In genomic region chr13:37175996-37176395, GRCh38 we compare ENCODE assay signal across 10 cellular contexts.
DNase-seq lines count a peak whose midpoint lies in the region; ATAC-seq and TF ChIP-seq lines count a peak whose summit lies in the region.
"Had no signal": no experiment of that assay in that cellular context is flagged by ENCODE, and none has a peak within 500 bp of the region (broad histone marks: within the 10 kb centered on the region; RNA-seq: fewer than 3 reads in every experiment).

No MANE protein-coding gene starts in this region.

- H2BK15ac ChIP-seq in mesendoderm (replicated peaks; ENCODE audit: low read depth), result no peak overlapping the region

- H3K56ac ChIP-seq in mesendoderm (ENCODE audit: low read length), result no peak overlapping the region

- DNase-seq in HS-5 (ENCODE audit: low read depth), result peak; percentile 13
- peak; percentile 78 for DNase-seq in epithelial cell of esophagus (ENCODE audit: low read depth)
- peak; percentile 20 for DNase-seq in mesendoderm
- DNase-seq in NCI-H526 (lab: John Stamatoyannopoulos, UW), result no peak
- DNase-seq: uterus had no signal

- no peak overlapping the region for H2AK5ac ChIP-seq in mesendoderm (ENCODE audit: low read length)

- no peaks in the 10 kb centered on the region for H3K79me1 ChIP-seq in mesendoderm (ENCODE audit: low read length)

- no peaks in the 10 kb centered on the region for H3K79me2 ChIP-seq in ACC112 (ENCODE audit: control insufficient read depth, insufficient read depth, low read length, unreplicated experiment)
- H3K79me2 ChIP-seq in mesendoderm (ENCODE audit: control insufficient read depth, insufficient read depth, low read length), result no peaks in the 10 kb centered on the region

- H3K9ac ChIP-seq in mesendoderm (ENCODE audit: low read length), result no peak overlapping the region

- H3K27ac ChIP-seq in ACC112 (ENCODE audit: low read depth, low read length) (peak overlapping the region; percentile 40), mesendoderm (ENCODE audit: low read depth, low read length) (no peak overlapping the region)
- H3K27ac ChIP-seq: uterus had no signal

- no peak overlapping the region for H2BK120ac ChIP-seq in mesendoderm (ENCODE audit: low read depth, low read length)

- no peak overlapping the region for H3K4ac ChIP-seq in mesendoderm (ENCODE audit: low read depth, low read length)

- H3K27me3 ChIP-seq in ACC112 (ENCODE audit: insufficient read depth, low read length) (no peaks in the 10 kb centered on the region), mesendoderm (ENCODE audit: insufficient read depth, low read length, poor library complexity) (no peaks in the 10 kb centered on the region)
- H3K27me3 ChIP-seq: uterus had no signal

- no peak for TF ChIP-seq CTCF in epithelial cell of esophagus (IDR thresholded peaks at IDR 0.05; ENCODE audit: insufficient read depth, low read depth, low read length, missing control alignments)

- WGBS in mesendoderm (ENCODE audit: extremely low coverage, insufficient coverage, low lambda C conversion rate), result no CpG with 5 or more reads among the region's 2 CpGs

- peaks cover 9% of the 10 kb centered on the region for H3K4me1 ChIP-seq in ACC112 (ENCODE audit: control insufficient read depth, insufficient read depth, low read length, unreplicated experiment)
- H3K4me1 ChIP-seq in mesendoderm (ENCODE audit: control insufficient read depth, low read depth, low read length), result peaks cover 2% of the 10 kb centered on the region
- H3K4me1 ChIP-seq: uterus had no signal

- H2AFZ ChIP-seq in ACC112 (ENCODE audit: low read length, unreplicated experiment), result peak overlapping the region; percentile 37

- H3K36me3 ChIP-seq in ACC112 (ENCODE audit: insufficient read depth, low read length), result no peaks in the 10 kb centered on the region
- H3K36me3 ChIP-seq in mesendoderm (ENCODE audit: control insufficient read depth, insufficient read depth, low read length), result no peaks in the 10 kb centered on the region
- H3K36me3 ChIP-seq: uterus had no signal

- no peak overlapping the region for H3K23ac ChIP-seq in mesendoderm (ENCODE audit: low read length)

- H3K4me2 ChIP-seq in mesendoderm (ENCODE audit: low read length), result no peak overlapping the region

- H4K8ac ChIP-seq in mesendoderm (ENCODE audit: low read depth, low read length), result no peak overlapping the region

- H3K4me3 ChIP-seq in ACC112 (ENCODE audit: low read depth, low read length) (no peak overlapping the region), epithelial cell of esophagus (ENCODE audit: low read length) (no peak overlapping the region), mesendoderm (ENCODE audit: low read length) (no peak overlapping the region)
- H3K4me3 ChIP-seq: uterus had no signal

- no peak overlapping the region for H2BK5ac ChIP-seq in mesendoderm (ENCODE audit: low read length)

- H4K5ac ChIP-seq in mesendoderm (ENCODE audit: low read length), result no peak overlapping the region

- ATAC-seq in HG02973 (IDR thresholded peaks at IDR 0.05; ENCODE audit: unreplicated experiment) (no peak), GM19452 (IDR thresholded peaks at IDR 0.05; ENCODE audit: unreplicated experiment) (no peak), GM19397 (IDR thresholded peaks at IDR 0.05; ENCODE audit: unreplicated experiment) (no peak)
- ATAC-seq: activated naive CD4-positive, alpha-beta T cell treated with anti-CD3 and anti-CD28 coated beads, Interleukin-2, amount 50 U/mL, for 72 hours had no signal

- no peak overlapping the region for H3K18ac ChIP-seq in mesendoderm (ENCODE audit: low read length)

Comparison
In these comparisons a context has a peak if more than half of its experiments do, and no peak if none do; other contexts are left out.
1. DNase-seq: peak in HS-5 (single experiment), epithelial cell of esophagus (single experiment) and mesendoderm (single experiment); none in NCI-H526 (0 of 2).